1 cellular context compared by ENCODE assay signal in genomic region chr22:43088979-43089717, GRCh38.
A peak's percentile ranks its signal among the peaks of the same experiment; 100 is the strongest.
TF ChIP-seq lines count a peak whose summit lies in the region.

Gene TTLL1 (minus strand): TSS chr22:43089391. CDS start chr22:43075586, 13,805 bp downstream.

TF ChIP-seq in HEK293, 187 proteins besides CTCF, POLR2A, EP300 and RAD21 (continued from another document and continues in another):
- no peak for TF ChIP-seq PRDM2 (tag by site-specific recombination; IDR thresholded peaks at IDR 0.05; ENCODE audit: borderline replicate concordance)
- no peak for TF ChIP-seq ZNF626 (tag by site-specific recombination; IDR thresholded peaks at IDR 0.05)
- no peak for TF ChIP-seq ZNF664 (tag by site-specific recombination; IDR thresholded peaks at IDR 0.05)
- no peak for TF ChIP-seq ZNF488 (tag by site-specific recombination; IDR thresholded peaks at IDR 0.05)
- TF ChIP-seq ZNF558 (tag by site-specific recombination; IDR thresholded peaks at IDR 0.05), result no peak
- no peak for TF ChIP-seq PRDM10 (tag by site-specific recombination; IDR thresholded peaks at IDR 0.05)
- no peak for TF ChIP-seq ZNF645 (tag by site-specific recombination; IDR thresholded peaks at IDR 0.05)
- no peak for TF ChIP-seq ZNF398 (tag by site-specific recombination; IDR thresholded peaks at IDR 0.05)
- no peak for TF ChIP-seq ZNF707 (tag by site-specific recombination; IDR thresholded peaks at IDR 0.05)
- TF ChIP-seq GLI2 (tag by site-specific recombination; IDR thresholded peaks at IDR 0.05; ENCODE audit: borderline replicate concordance, low read depth), result no peak
- no peak for TF ChIP-seq ZNF830 (tag by site-specific recombination; IDR thresholded peaks at IDR 0.05; ENCODE audit: low read depth)
- no peak for TF ChIP-seq ZNF202 (tag by site-specific recombination; IDR thresholded peaks at IDR 0.05; ENCODE audit: borderline replicate concordance)
- TF ChIP-seq ZNF155 (tag by site-specific recombination; IDR thresholded peaks at IDR 0.05), result no peak
- no peak for TF ChIP-seq IKZF3 (tag by site-specific recombination; IDR thresholded peaks at IDR 0.05)
- no peak for TF ChIP-seq ZNF311 (tag by site-specific recombination; IDR thresholded peaks at IDR 0.05; ENCODE audit: borderline replicate concordance)
- TF ChIP-seq ZNF148 (tag by site-specific recombination; IDR thresholded peaks at IDR 0.05; ENCODE audit: borderline replicate concordance), result no peak
- TF ChIP-seq ZNF423 (tag by site-specific recombination; IDR thresholded peaks at IDR 0.05), result peak; percentile 62
- TF ChIP-seq ZNF214 (tag by site-specific recombination; IDR thresholded peaks at IDR 0.05; ENCODE audit: borderline replicate concordance), result no peak
- no peak for TF ChIP-seq BCL11B (tag by site-specific recombination; IDR thresholded peaks at IDR 0.05; ENCODE audit: low read depth)
- TF ChIP-seq ZNF660 (tag by site-specific recombination; IDR thresholded peaks at IDR 0.05), result no peak; the same call in 1 of the 2 replicates
- no peak for TF ChIP-seq ZNF366 (tag by site-specific recombination; conservative IDR thresholded peaks at IDR 0.05)
- TF ChIP-seq HOXC10 (CRISPR knock-in tag; IDR thresholded peaks at IDR 0.05), result no peak
- peak; percentile 80; the same call in 1 of the 2 replicates for TF ChIP-seq KLF8 (tag by site-specific recombination; IDR thresholded peaks at IDR 0.05)
- TF ChIP-seq ZNF280D (tag by site-specific recombination; IDR thresholded peaks at IDR 0.05), result 0 out of 2 replicates have a peak, but pooled peaks have one; percentile 18
- TF ChIP-seq PBX3 (CRISPR knock-in tag; IDR thresholded peaks at IDR 0.05), result no peak
- no peak for TF ChIP-seq ZNF169 (tag by site-specific recombination; IDR thresholded peaks at IDR 0.05)
- TF ChIP-seq OSR2 (tag by site-specific recombination; IDR thresholded peaks at IDR 0.05), result no peak
- no peak for TF ChIP-seq MZF1 (tag by site-specific recombination; IDR thresholded peaks at IDR 0.05; ENCODE audit: borderline replicate concordance)
- TF ChIP-seq ZFP37 (tag by site-specific recombination; IDR thresholded peaks at IDR 0.05), result no peak; the same call in 1 of the 2 replicates
- TF ChIP-seq ZNF776 (tag by site-specific recombination; IDR thresholded peaks at IDR 0.05; ENCODE audit: borderline replicate concordance), result no peak
- TF ChIP-seq ZBTB10 (tag by site-specific recombination; IDR thresholded peaks at IDR 0.05), result peak; percentile 60; the same call in 1 of the 2 replicates
- TF ChIP-seq ZNF10 (tag by site-specific recombination; IDR thresholded peaks at IDR 0.05), result no peak
